In genomic region chr1:33971018-33971710, GRCh38 we compare ENCODE assay signal across 15 cellular contexts.
DNase-seq lines count a peak whose midpoint lies in the region; ATAC-seq and TF ChIP-seq lines count a peak whose summit lies in the region.
"Had no signal": no experiment of that assay in that cellular context is flagged by ENCODE, and none has a peak within 500 bp of the region (broad histone marks: within the 10 kb centered on the region; RNA-seq: fewer than 3 reads in every experiment).

No MANE protein-coding gene starts in this region.

- no peaks in the 10 kb centered on the region for H3K36me3 Mint-ChIP-seq in glutamatergic neuron (ENCODE audit: unreplicated experiment)

- H3K27me3 ChIP-seq in body of pancreas (no peaks in the 10 kb centered on the region), left lung (peaks cover 0 to 8% of the 10 kb centered on the region in 2 donors), stomach (peaks cover 0 to 7% (median 0%) of the 10 kb centered on the region in 3 donors)

- H3K4me3 ChIP-seq in body of pancreas: no peak overlapping the region
- H3K4me3 ChIP-seq in left lung: no peak overlapping the region
- H3K4me3 ChIP-seq in stomach: no peak overlapping the region
- H3K4me3 ChIP-seq: psoas muscle had no signal

- H3K4me1 ChIP-seq in body of pancreas (no peaks in the 10 kb centered on the region), left lung (no peaks in the 10 kb centered on the region), stomach (peaks cover 0 to 24% (median 5%) of the 10 kb centered on the region in 4 donors)
- H3K4me1 ChIP-seq: psoas muscle had no signal

- 73 to 78% methylated on average over 8 to 17 of the region's 17 CpGs for WGBS in body of pancreas, 2 donors
- WGBS in stomach, 5 donors: 69 to 80% (median 74%) methylated on average over 14 to 17 of the region's 17 CpGs

- intact Hi-C loops in body of pancreas (cut with DNase I) (no loop called here), left lung (cut with DNase I) (no loop called here), sciatic nerve (cut with DNase I) (no loop called here), stomach (cut with DNase I; ENCODE audit: low total_unique reads) (no loop called here)

- no peak overlapping the region for H3K4me3 Mint-ChIP-seq in glutamatergic neuron (ENCODE audit: unreplicated experiment)

- peaks cover 9% of the 10 kb centered on the region for H3K27me3 Mint-ChIP-seq in glutamatergic neuron (ENCODE audit: unreplicated experiment)

- TF ChIP-seq CTCF in body of pancreas (IDR thresholded peaks at IDR 0.05) (no peak), left lung (IDR thresholded peaks at IDR 0.05) (no peak), glutamatergic neuron (IDR thresholded peaks at IDR 0.05; ENCODE audit: partially characterized antibody, unreplicated experiment) (no peak), stomach (IDR thresholded peaks at IDR 0.05) (no peak)

- H3K4me1 Mint-ChIP-seq in glutamatergic neuron (ENCODE audit: low read depth, unreplicated experiment): peaks cover 20% of the 10 kb centered on the region

- no peak for TF ChIP-seq POLR2A in body of pancreas (IDR thresholded peaks at IDR 0.05)
- no peak for TF ChIP-seq POLR2A in stomach (IDR thresholded peaks at IDR 0.05)

- no peak for TF ChIP-seq EP300 in stomach (IDR thresholded peaks at IDR 0.05)

- no peak overlapping the region for H3K27ac ChIP-seq in body of pancreas
- no peak overlapping the region for H3K27ac ChIP-seq in left lung
- peak overlapping the region in 1 of 5 donors; percentile 15 for H3K27ac ChIP-seq in stomach
- H3K27ac ChIP-seq: C4-2B, psoas muscle had no signal

- DNase-seq in GM03348 (ENCODE audit: low spot score): peak; percentile 83
- DNase-seq in body of pancreas: peak in 3 of 4 donors; percentile 10 to 46 (median 15)
- no peak for DNase-seq in left lung
- no peak for DNase-seq in sciatic nerve (ENCODE audit: low spot score)
- no peak for DNase-seq in glutamatergic neuron
- DNase-seq in NOMO-1 treated with dmso at 0.1 percent for 144 hours (lab: John Stamatoyannopoulos, UW; ENCODE audit: unreplicated experiment): no peak
- DNase-seq in stomach: no peak
- DNase-seq in NCI-H226: no peak
- DNase-seq: activated T-cell treated with anti-CD3 and anti-CD28 coated beads, Interleukin-2, amount 50 U/mL, for 48 hours; DMS53; kidney; NCI-H146; NCI-H446 treated with DMSO at 0.1 percent for 48 hours; psoas muscle had no signal

- H3K36me3 ChIP-seq in body of pancreas (replicated peaks in 1 of 2; ENCODE audit: insufficient read depth in 1 of 2, low read depth in 2 of 2) (no peaks in the 10 kb centered on the region), left lung (no peaks in the 10 kb centered on the region), stomach (no peaks in the 10 kb centered on the region)

- peak; percentile 47 for ATAC-seq in body of pancreas
- peak; percentile 26 for ATAC-seq in left lung
- ATAC-seq in sciatic nerve: peak; percentile 55

- H3K9me3 Mint-ChIP-seq in glutamatergic neuron (ENCODE audit: unreplicated experiment): no peaks in the 10 kb centered on the region

- H3K9me3 ChIP-seq in body of pancreas (no peaks in the 10 kb centered on the region), left lung (no peaks in the 10 kb centered on the region), stomach (no peaks in the 10 kb centered on the region)
- H3K9me3 ChIP-seq: psoas muscle had no signal

- H3K27ac Mint-ChIP-seq in glutamatergic neuron (ENCODE audit: unreplicated experiment): no peak overlapping the region

Comparison
In these comparisons a context has a peak if more than half of its experiments do, and no peak if none do; other contexts are left out.
1. DNase-seq: peak in GM03348 (single experiment) and body of pancreas (3 of 4); none in left lung (0 of 2), sciatic nerve (single experiment), glutamatergic neuron (single experiment), NOMO-1 treated with dmso at 0.1 percent for 144 hours (single experiment), stomach (single experiment) and NCI-H226 (single experiment).
2. Peak in every context shown above with its lines, with median percentiles within 50 percentile points of each other: ATAC-seq.